Comparison of ENCODE assay signal across 10 cellular contexts in genomic region chr21:42515708-42516502, GRCh38. TPM values are rescaled to one million over a fixed set of nuclear protein-coding genes. Genes with fewer than 3 reads are reported as not detected.
DNase-seq lines count a peak whose midpoint lies in the region; TF ChIP-seq lines count a peak whose summit lies in the region.
"Had no signal": no experiment of that assay in that cellular context is flagged by ENCODE, and none has a peak within 500 bp of the region (broad histone marks: within the 10 kb centered on the region; RNA-seq: fewer than 3 reads in every experiment).

No MANE protein-coding gene starts in this region.

- H3K27me3 Mint-ChIP-seq in chondrocyte (ENCODE audit: low read depth) (no peaks in the 10 kb centered on the region), nephron (ENCODE audit: low read depth) (peaks cover 66% of the 10 kb centered on the region)

- H3K36me3 Mint-ChIP-seq in chondrocyte (ENCODE audit: low read depth) (peaks cover 8% of the 10 kb centered on the region), nephron (ENCODE audit: low read depth) (no peaks in the 10 kb centered on the region)

- H3K9me3 Mint-ChIP-seq in chondrocyte (ENCODE audit: low read depth) = no peaks in the 10 kb centered on the region
- H3K9me3 Mint-ChIP-seq in nephron = no peaks in the 10 kb centered on the region

- H3K27ac Mint-ChIP-seq in chondrocyte (ENCODE audit: unreplicated experiment) (peak overlapping the region; percentile 61), nephron (peak overlapping the region in 1 of 3 experiments; percentile 34)

- peaks cover 47% of the 10 kb centered on the region for H3K4me1 Mint-ChIP-seq in chondrocyte (ENCODE audit: low read depth)
- peaks cover 10% of the 10 kb centered on the region for H3K4me1 Mint-ChIP-seq in nephron

- DNase-seq in EL (peak; percentile 29), NCI-H2196 treated with DMSO at 0.1 percent for 48 hours (lab: John Stamatoyannopoulos, UW; ENCODE audit: unreplicated experiment) (peak; percentile 30), chondrocyte (ENCODE audit: low spot score) (no peak), T1000 (lab: John Stamatoyannopoulos, UW) (no peak), SW 1271 (lab: John Stamatoyannopoulos, UW) (no peak), COLO829 (ENCODE audit: low spot score) (no peak)
- DNase-seq in stimulated activated CD4-positive, alpha-beta T cell treated with anti-CD3 and anti-CD28 coated beads, Interleukin-2, amount 100 ng/mL, for 24 hours = no peak
- DNase-seq: uterus had no signal

- no peak for TF ChIP-seq CTCF in chondrocyte (IDR thresholded peaks at IDR 0.05)
- TF ChIP-seq CTCF in nephron (IDR thresholded peaks at IDR 0.05; ENCODE audit: unreplicated experiment in 3 of 3) = no peak

- no peak overlapping the region for H3K4me3 Mint-ChIP-seq in chondrocyte (ENCODE audit: unreplicated experiment)
- H3K4me3 Mint-ChIP-seq in nephron = peak overlapping the region; percentile 83 to 85 (median 85)

RNA-seq across cellular contexts. Expression of gene SLC37A1, which starts 2.3 kb away (rescaled TPM):
- 3.5 to 4.8 TPM (median 4.7 TPM) in 3 replicates for total RNA-seq in chondrocyte

RNA-seq across cellular contexts. Expression of gene RSPH1, which starts 19.9 kb away (rescaled TPM):
- total RNA-seq in chondrocyte = 0.15 TPM in 1 of 3 replicates, not detected in the others
- total RNA-seq: endothelial cell of umbilical vein had no signal

Comparison
In these comparisons a context has a peak if more than half of its experiments do, and no peak if none do; other contexts are left out.
1. DNase-seq: peak in EL (single experiment) and NCI-H2196 treated with DMSO at 0.1 percent for 48 hours (single experiment); none in chondrocyte (single experiment), stimulated activated CD4-positive, alpha-beta T cell treated with anti-CD3 and anti-CD28 coated beads, Interleukin-2, amount 100 ng/mL, for 24 hours (0 of 2), T1000 (single experiment), SW 1271 (0 of 2) and COLO829 (single experiment).